In the genomic region with DNA sequence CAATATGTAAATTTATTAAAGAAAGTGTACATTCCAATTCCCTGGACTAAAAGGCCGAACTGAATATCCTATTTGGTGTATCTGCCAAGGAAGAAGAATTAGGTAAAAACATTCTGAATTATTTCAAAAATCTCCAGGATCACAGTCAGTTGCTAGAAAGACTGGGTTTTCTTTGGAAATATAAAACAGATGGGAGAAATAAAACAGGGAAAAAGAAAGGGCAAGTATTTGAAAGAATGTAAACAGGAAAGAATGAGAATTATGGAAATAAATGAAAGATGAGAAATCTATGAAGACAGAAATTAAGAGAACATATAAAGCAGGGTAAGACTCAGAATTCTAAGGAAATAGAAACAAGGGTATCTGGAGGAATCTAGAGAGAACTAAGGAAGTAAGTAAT, we compare ENCODE assay signal across 29 cellular contexts.
"Had no signal": no experiment of that assay in that cellular context is flagged by ENCODE, and none has a peak within 500 bp of the region (broad histone marks: within the 10 kb centered on the region; RNA-seq: fewer than 3 reads in every experiment).

No MANE protein-coding gene starts in this region.

- H3K4me1 Mint-ChIP-seq: nephron progenitor cell; stimulated activated memory B cell treated with anti-CD40 and anti-IgM and Interleukin-4, amounts not matched to agents 10 μg/mL and 1 μg/mL and 100 μg/mL, for 72 hours had no signal

- H3K36me3 Mint-ChIP-seq: naive thymus-derived CD4-positive, alpha-beta T cell; stimulated activated memory B cell treated with anti-CD40 and anti-IgM and Interleukin-4, amounts not matched to agents 10 μg/mL and 1 μg/mL and 100 μg/mL, for 72 hours; type B pancreatic cell had no signal

- H3K36me3 ChIP-seq: gastroesophageal sphincter, heart right ventricle, left lung, ovary, sigmoid colon, spleen, tibial artery had no signal

- H3K27me3 Mint-ChIP-seq: stimulated activated memory B cell treated with anti-CD40 and anti-IgM and Interleukin-4, amounts not matched to agents 10 μg/mL and 1 μg/mL and 100 μg/mL, for 72 hours had no signal

- ATAC-seq: esophagus mucosa; foreskin keratinocyte; gastroesophageal sphincter; heart right ventricle; left cardiac atrium; left lung; naive thymus-derived CD4-positive, alpha-beta T cell; psoas muscle; right cardiac atrium; stimulated activated memory B cell treated with anti-CD40 and anti-IgM and Interleukin-4, amounts not matched to agents 10 μg/mL and 1 μg/mL and 100 μg/mL, for 72 hours; stimulated activated naive CD8-positive, alpha-beta T cell treated with anti-CD3 and anti-CD28 coated beads, Interleukin-15, Interleukin-2, amounts not matched to agents 100 U/mL and 50 U/mL, for 24 hours had no signal

- H3K27ac Mint-ChIP-seq: naive thymus-derived CD4-positive, alpha-beta T cell; nephron progenitor cell; stimulated activated memory B cell treated with anti-CD40 and anti-IgM and Interleukin-4, amounts not matched to agents 10 μg/mL and 1 μg/mL and 100 μg/mL, for 72 hours; type B pancreatic cell had no signal

- H3K9me3 Mint-ChIP-seq: nephron progenitor cell, type B pancreatic cell had no signal

- H3K4me1 ChIP-seq: foreskin keratinocyte, left lung, psoas muscle, spleen, testis had no signal

- H3K27me3 ChIP-seq: dorsolateral prefrontal cortex, foreskin keratinocyte, gastroesophageal sphincter, heart right ventricle, left lung, ovary, sigmoid colon, spleen, testis, tibial artery had no signal

- DNase-seq: cerebellar nuclear complex; dorsolateral prefrontal cortex; effector CD4-positive, alpha-beta T cell; foreskin keratinocyte; heart right ventricle; hippocampal formation; left cardiac atrium; left lung; mesenchymal stem cell; midbrain; naive thymus-derived CD4-positive, alpha-beta T cell; nephron progenitor cell; nucleus accumbens; ovary; posterior cingulate gyrus; psoas muscle; right cardiac atrium; sigmoid colon; spleen; stimulated activated CD4-positive, alpha-beta T cell treated with anti-CD3 and anti-CD28 coated beads, Interleukin-4, amount 100 ng/mL, for 4 hours; stimulated activated naive CD8-positive, alpha-beta T cell treated with anti-CD3 and anti-CD28 coated beads, Interleukin-15, Interleukin-2, amounts not matched to agents 100 U/mL and 50 U/mL, for 24 hours; substantia nigra; testis; tibial artery had no signal

- H3K4me3 Mint-ChIP-seq: naive thymus-derived CD4-positive, alpha-beta T cell; nephron progenitor cell; stimulated activated memory B cell treated with anti-CD40 and anti-IgM and Interleukin-4, amounts not matched to agents 10 μg/mL and 1 μg/mL and 100 μg/mL, for 72 hours; type B pancreatic cell had no signal

- H3K27ac ChIP-seq: dorsolateral prefrontal cortex, epithelial cell of prostate, foreskin keratinocyte, heart right ventricle, left lung, ovary, psoas muscle, spleen, testis, tibial artery had no signal

- H3K4me3 ChIP-seq: dorsolateral prefrontal cortex, gastroesophageal sphincter, heart right ventricle, left lung, ovary, psoas muscle, sigmoid colon, spleen, testis, tibial artery had no signal

- H3K9me3 ChIP-seq: gastroesophageal sphincter, left lung, ovary, psoas muscle, sigmoid colon, testis, tibial artery had no signal
